ENCODE assay signal across 8 cellular contexts in the genomic region with DNA sequence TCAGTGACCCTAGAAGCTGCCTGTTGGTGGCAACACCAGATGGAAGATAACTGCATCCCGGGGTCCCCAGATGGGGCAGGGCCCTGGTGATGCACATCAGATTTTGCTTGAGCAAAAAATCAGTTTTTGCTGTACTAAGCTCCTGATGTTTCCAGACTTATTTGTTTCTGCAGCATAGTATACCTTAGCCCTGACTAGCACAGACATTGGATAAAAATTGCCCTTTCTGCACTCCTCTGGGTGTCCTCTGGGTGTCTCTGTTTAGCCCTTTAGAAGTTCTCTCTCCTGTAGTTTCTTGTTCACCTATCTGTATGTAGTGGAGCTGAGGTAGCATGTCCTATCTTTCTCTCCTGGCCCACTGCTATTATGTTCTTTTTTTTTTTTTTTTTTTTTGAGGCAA. TPM values are rescaled to one million over a fixed set of nuclear protein-coding genes. Genes with fewer than 3 reads are reported as not detected.
A peak's percentile ranks its signal among the peaks of the same experiment; 100 is the strongest.
DNase-seq lines count a peak whose midpoint lies in the region; ATAC-seq, FAIRE-seq and TF ChIP-seq lines count a peak whose summit lies in the region.

No MANE protein-coding gene starts in this region.

- H3K4me3 ChIP-seq in HEK293 (ENCODE audit: low read depth, low read length) = no peak overlapping the region
- no peak overlapping the region for H3K4me3 ChIP-seq in Peyer's patch
- no peak overlapping the region for H3K4me3 ChIP-seq in fibroblast of pulmonary artery (replicated peaks; ENCODE audit: low read depth, low read length)
- no peak overlapping the region for H3K4me3 ChIP-seq in CD8-positive, alpha-beta memory T cell (ENCODE audit: low read length)

- H3K9me3 ChIP-seq in HEK293 (ENCODE audit: control insufficient read depth, insufficient read depth, low read depth, low read length) (no peaks in the 10 kb centered on the region), Peyer's patch (no peaks in the 10 kb centered on the region)
- no peaks in the 10 kb centered on the region for H3K9me3 ChIP-seq in CD8-positive, alpha-beta memory T cell (ENCODE audit: low read length)

- TF ChIP-seq CTCF in HEK293 (tag by site-specific recombination; IDR thresholded peaks at IDR 0.05) (0 out of 2 replicates have a peak, but pooled peaks have one; percentile 17), Peyer's patch (IDR thresholded peaks at IDR 0.05) (peak in 4 of 6 experiments; percentile 24 to 74 (median 66)), fibroblast of pulmonary artery (IDR thresholded peaks at IDR 0.05; ENCODE audit: low read length, missing control alignments) (peak; percentile 49)

- CTCF ChIA-PET in HEK293 (lab: Yijun Ruan, JAX) = interaction anchor here (0.5 to 5.9 kb wide), 15 partner anchors 8 to 413 kb away, joined by 3 to 41 read pairs (median 4); no protein-coding TSS in a partner anchor
- CTCF ChIA-PET in CD8-positive, alpha-beta memory T cell (lab: Charles Lee) = interaction anchor here (1.2 to 1.6 kb wide), 3 partner anchors 8 to 277 kb away, joined by 3 to 4 read pairs (median 3); no protein-coding TSS in a partner anchor

- POLR2A ChIA-PET in HEK293 (lab: Yijun Ruan, JAX) = no interaction called here
- POLR2A ChIA-PET in CD8-positive, alpha-beta memory T cell (lab: Charles Lee) = no interaction called here

- H3K27ac ChIP-seq in HEK293 (ENCODE audit: extremely low read depth, low read depth, low read length) (no peak overlapping the region), Peyer's patch (no peak overlapping the region)
- no peak overlapping the region for H3K27ac ChIP-seq in CD8-positive, alpha-beta memory T cell (ENCODE audit: low read depth, low read length)

- FAIRE-seq in HTR-8/SVneo (lab: Jason Lieb, UNC) = no peak

- TF ChIP-seq POLR2A in Peyer's patch (IDR thresholded peaks at IDR 0.05) = no peak

- H3K27me3 Mint-ChIP-seq in CD8-positive, alpha-beta memory T cell = peaks cover 32 to 52% of the 10 kb centered on the region in 2 donors

- H3K27ac Mint-ChIP-seq in CD8-positive, alpha-beta memory T cell = peak overlapping the region in 1 of 8 donors; percentile 5

- peaks cover 7 to 14% (median 9%) of the 10 kb centered on the region in 3 donors for H3K4me1 Mint-ChIP-seq in CD8-positive, alpha-beta memory T cell

- peaks cover 0 to 4% (median 0%) of the 10 kb centered on the region in 5 donors for H3K9me3 Mint-ChIP-seq in CD8-positive, alpha-beta memory T cell

- DNase-seq in Daoy (ENCODE audit: low read depth) = peak; percentile 30
- DNase-seq in Peyer's patch = no peak
- peak; percentile 33 for DNase-seq in fibroblast of pulmonary artery (ENCODE audit: low read depth)
- DNase-seq in CD8-positive, alpha-beta memory T cell = no peak
- no peak for DNase-seq in NCI-H2227 (lab: John Stamatoyannopoulos, UW; ENCODE audit: unreplicated experiment)
- no peak for DNase-seq in HTR-8/SVneo (ENCODE audit: insufficient read length, low spot score)

- H3K36me3 Mint-ChIP-seq in CD8-positive, alpha-beta memory T cell = no peaks in the 10 kb centered on the region

- H3K27me3 ChIP-seq in Peyer's patch = no peaks in the 10 kb centered on the region
- H3K27me3 ChIP-seq in CD8-positive, alpha-beta memory T cell (ENCODE audit: insufficient read depth, low read length, poor library complexity, severe bottlenecking) = peaks cover 6% of the 10 kb centered on the region

- no peak overlapping the region for H3K4me3 Mint-ChIP-seq in CD8-positive, alpha-beta memory T cell

- ATAC-seq in GM19455 (IDR thresholded peaks at IDR 0.05; ENCODE audit: unreplicated experiment) = no peak

- H3K4me1 ChIP-seq in HEK293 (ENCODE audit: control insufficient read depth, insufficient read depth, low read length) = no peaks in the 10 kb centered on the region
- peaks cover 0 to 17% (median 7%) of the 10 kb centered on the region in 4 donors for H3K4me1 ChIP-seq in Peyer's patch
- H3K4me1 ChIP-seq in CD8-positive, alpha-beta memory T cell (ENCODE audit: insufficient read depth, low read length) = peaks cover 12% of the 10 kb centered on the region

- H3K36me3 ChIP-seq in HEK293 (ENCODE audit: control insufficient read depth in 2 of 2, insufficient read depth in 1 of 2, low read length in 2 of 2) (no peaks in the 10 kb centered on the region), Peyer's patch (no peaks in the 10 kb centered on the region)
- no peaks in the 10 kb centered on the region for H3K36me3 ChIP-seq in CD8-positive, alpha-beta memory T cell (ENCODE audit: insufficient read depth, low read length)

TF ChIP-seq in HEK293, 187 proteins besides CTCF, POLR2A, EP300 and RAD21:
- TF ChIP-seq ZNF654 (tag by site-specific recombination; IDR thresholded peaks at IDR 0.05; ENCODE audit: low read depth) (0 out of 2 replicates have a peak, but pooled peaks have one; percentile 19), SETDB1 (IDR thresholded peaks at IDR 0.05; ENCODE audit: insufficient read length, low read length) (peak; percentile 50), ZBTB26 (tag by site-specific recombination; optimal IDR thresholded peaks at IDR 0.05) (no peak), TRIM28 (IDR thresholded peaks at IDR 0.05; ENCODE audit: borderline replicate concordance, low read length) (peak; percentile 68; the same call in 1 of the 2 replicates), ZNF114 (tag by site-specific recombination; IDR thresholded peaks at IDR 0.05) (no peak), ZNF132 (tag by site-specific recombination; IDR thresholded peaks at IDR 0.05; ENCODE audit: borderline replicate concordance) (no peak)
TF ChIP-seq in HEK293: peak in this region for 3.

RNA-seq across cellular contexts. Expression of gene PLA2G2C, which starts 30.3 kb away (rescaled TPM):
- not detected in 2 replicates for total RNA-seq in Daoy (2014; rRNA removed; shearing (Covaris generic))
- 1 to 10 TPM in 1 of 4 donors, not detected in 3; 1.0 TPM for total RNA-seq in Peyer's patch
- not detected for total RNA-seq in CD8-positive, alpha-beta memory T cell
- not detected for polyA plus RNA-seq in CD8-positive, alpha-beta memory T cell

RNA-seq across cellular contexts. Expression of gene UBXN10, which starts 30.7 kb away (rescaled TPM):
- 0.11 and 0.48 TPM in 2 replicates for total RNA-seq in Daoy (2014; rRNA removed; shearing (Covaris generic))
- total RNA-seq in Peyer's patch = 1 to 10 TPM in 3 of 4 donors, under 1 TPM in 1; 0.94 to 5.7 (median 2.2) TPM
- total RNA-seq in CD8-positive, alpha-beta memory T cell = under 1 TPM; 0.38 to 0.50 TPM
- polyA plus RNA-seq in CD8-positive, alpha-beta memory T cell = 1.4 TPM

Comparison
In these comparisons a context has a peak if more than half of its experiments do, and no peak if none do; other contexts are left out.
1. DNase-seq: peak in Daoy (single experiment) and fibroblast of pulmonary artery (single experiment); none in Peyer's patch (0 of 3), CD8-positive, alpha-beta memory T cell (0 of 5), NCI-H2227 (single experiment) and HTR-8/SVneo (single experiment).
2. Peak in every context shown above with its lines, with median percentiles within 50 percentile points of each other: CTCF ChIP-seq.